ENCODE assay signal across 15 cellular contexts in the genomic region with DNA sequence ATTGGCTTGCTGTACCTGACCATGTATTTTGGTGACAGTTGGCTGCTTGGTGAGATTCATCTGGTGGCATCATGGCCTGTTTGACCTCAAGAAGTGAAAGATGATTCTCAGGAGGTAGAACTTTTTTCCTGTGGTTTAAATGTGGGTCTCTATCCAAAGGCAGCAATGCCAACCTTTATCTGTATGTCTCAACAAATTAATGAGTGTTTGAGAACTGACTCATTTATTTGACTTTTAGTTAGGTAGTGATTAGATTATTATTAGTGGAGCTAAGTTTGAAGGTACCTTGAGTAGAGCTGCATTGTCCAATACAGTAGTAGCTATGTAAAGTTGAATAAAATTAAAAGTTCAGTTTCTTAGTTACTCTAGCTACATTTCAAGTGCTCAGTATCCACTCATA.
DNase-seq lines count a peak whose midpoint lies in the region; ATAC-seq, FAIRE-seq and TF ChIP-seq lines count a peak whose summit lies in the region.
"Had no signal": no experiment of that assay in that cellular context is flagged by ENCODE, and none has a peak within 500 bp of the region (broad histone marks: within the 10 kb centered on the region; RNA-seq: fewer than 3 reads in every experiment).

No MANE protein-coding gene starts in this region.

- ATAC-seq in GM21619 (IDR thresholded peaks at IDR 0.05; ENCODE audit: unreplicated experiment), result no peak

- no peak for TF ChIP-seq CTCF in Loucy (conservative IDR thresholded peaks at IDR 0.05; ENCODE audit: low read length)
- TF ChIP-seq CTCF in neutrophil (IDR thresholded peaks at IDR 0.05), result no peak

- H3K9ac ChIP-seq in Loucy (ENCODE audit: low read depth, low read length, poor library complexity, severe bottlenecking), result no peak overlapping the region
- H3K9ac ChIP-seq: BLaER1 treated with 17β-estradiol and CSF1 and Interleukin-3, amounts not matched to agents 10 nM and 100 nM; GM23248 had no signal

- H3K4me2 ChIP-seq in Loucy (ENCODE audit: low read depth, low read length, poor library complexity, severe bottlenecking), result peak overlapping the region; percentile 31

- H3K27me3 ChIP-seq in Loucy (ENCODE audit: insufficient read depth, low read length, poor library complexity, severe bottlenecking) (no peaks in the 10 kb centered on the region), neutrophil (no peaks in the 10 kb centered on the region)
- H3K27me3 ChIP-seq: BLaER1 treated with 17β-estradiol and CSF1 and Interleukin-3, amounts not matched to agents 10 nM and 100 nM had no signal

- DNase-seq in RCC 7860 (ENCODE audit: low spot score) (no peak), DMS 273 (lab: John Stamatoyannopoulos, UW; ENCODE audit: unreplicated experiment) (no peak), kidney tubule cell (ENCODE audit: low spot score) (no peak)
- DNase-seq: CD8-positive, alpha-beta memory T cell; COR-L47; GM23248 had no signal

- H3K9me3 ChIP-seq in Loucy (ENCODE audit: insufficient read depth, low read depth, low read length) (no peaks in the 10 kb centered on the region), neutrophil (no peaks in the 10 kb centered on the region)
- H3K9me3 ChIP-seq: HAP-1 had no signal

- no peaks in the 10 kb centered on the region for H3K9me2 ChIP-seq in Loucy (replicated peaks; ENCODE audit: low read depth, low read length)

- peaks cover 10% of the 10 kb centered on the region; the same call in 1 of the 2 replicates for H3K36me3 ChIP-seq in Loucy (ENCODE audit: insufficient read depth, low read length)
- no peaks in the 10 kb centered on the region for H3K36me3 ChIP-seq in neutrophil
- H3K36me3 ChIP-seq: HAP-1 had no signal

- peak overlapping the region; percentile 39 for H3K27ac ChIP-seq in neutrophil
- H3K27ac ChIP-seq: GM23248, HL-60 had no signal

- no peak overlapping the region for H3K4me3 ChIP-seq in Loucy (ENCODE audit: low read length, poor library complexity, severe bottlenecking)
- no peak overlapping the region for H3K4me3 ChIP-seq in neutrophil (ENCODE audit: low read depth in 1 of 2, low read length in 1 of 2)
- H3K4me3 ChIP-seq: BLaER1 treated with 17β-estradiol and CSF1 and Interleukin-3, amounts not matched to agents 10 nM and 100 nM; GM23248; HAP-1 had no signal

- H3K79me2 ChIP-seq in Loucy (ENCODE audit: insufficient read depth, low read length), result peaks cover 78% of the 10 kb centered on the region

- no peaks in the 10 kb centered on the region for H3F3A ChIP-seq in Loucy (ENCODE audit: low read depth)

- H4K20me1 ChIP-seq in Loucy (ENCODE audit: insufficient read depth, low read length, poor library complexity, severe bottlenecking), result peaks cover 5% of the 10 kb centered on the region

- peak; percentile 52 for FAIRE-seq in RCC 7860 (lab: Jason Lieb, UNC)
- FAIRE-seq: G401.6, GM12891, GM19239 had no signal

- H3K4me1 ChIP-seq in Loucy (ENCODE audit: insufficient read depth, low read length, poor library complexity, severe bottlenecking) (peaks cover 58% of the 10 kb centered on the region), neutrophil (ENCODE audit: control insufficient read depth in 1 of 2, insufficient read depth in 1 of 2, low read depth in 1 of 2, low read length in 1 of 2) (peaks cover 42 to 79% of the 10 kb centered on the region in 2 experiments)

- H2AFZ ChIP-seq in Loucy (ENCODE audit: low read length), result no peak overlapping the region
- H2AFZ ChIP-seq: GM23248 had no signal
